In genomic region chr16:12569061-12569460, GRCh38 we compare ENCODE assay signal across 23 cellular contexts.
DNase-seq lines count a peak whose midpoint lies in the region; ATAC-seq and TF ChIP-seq lines count a peak whose summit lies in the region.
"Had no signal": no experiment of that assay in that cellular context is flagged by ENCODE, and none has a peak within 500 bp of the region (broad histone marks: within the 10 kb centered on the region; RNA-seq: fewer than 3 reads in every experiment).

No MANE protein-coding gene starts in this region.

- no peak overlapping the region for H3K27ac ChIP-seq in coronary artery
- H3K27ac ChIP-seq: 22Rv1, Peyer's patch, SK-N-MC had no signal

- no peak overlapping the region for H3K4me3 ChIP-seq in coronary artery
- H3K4me3 ChIP-seq: Peyer's patch, SK-N-MC had no signal

- H3K9me3 Mint-ChIP-seq in stimulated activated effector memory CD8-positive, alpha-beta T cell treated with anti-CD3 and anti-CD28 coated beads, Interleukin-12 subunit alpha, Interleukin-12 subunit beta, amount 100 ng/mL, for 72 hours = peaks cover 13% of the 10 kb centered on the region

- no peaks in the 10 kb centered on the region for H3K36me3 Mint-ChIP-seq in stimulated activated effector memory CD8-positive, alpha-beta T cell treated with anti-CD3 and anti-CD28 coated beads, Interleukin-12 subunit alpha, Interleukin-12 subunit beta, amount 100 ng/mL, for 72 hours

- TF ChIP-seq CTCF in coronary artery (IDR thresholded peaks at IDR 0.05) = no peak

- peaks cover 21% of the 10 kb centered on the region for H3K4me1 Mint-ChIP-seq in stimulated activated effector memory CD8-positive, alpha-beta T cell treated with anti-CD3 and anti-CD28 coated beads, Interleukin-12 subunit alpha, Interleukin-12 subunit beta, amount 100 ng/mL, for 72 hours

- H3K4me3 Mint-ChIP-seq in stimulated activated effector memory CD8-positive, alpha-beta T cell treated with anti-CD3 and anti-CD28 coated beads, Interleukin-12 subunit alpha, Interleukin-12 subunit beta, amount 100 ng/mL, for 72 hours = no peak overlapping the region
- H3K4me3 Mint-ChIP-seq: B cell; T-helper 2 cell treated with Interferon-gamma antibody and Interleukin-4, amounts not matched to agents 5 μg/mL and 100 μg/mL, for 36 hours had no signal

- H3K27ac Mint-ChIP-seq in stimulated activated effector memory CD8-positive, alpha-beta T cell treated with anti-CD3 and anti-CD28 coated beads, Interleukin-12 subunit alpha, Interleukin-12 subunit beta, amount 100 ng/mL, for 72 hours = peak overlapping the region; percentile 84
- H3K27ac Mint-ChIP-seq: T-helper 2 cell treated with Interferon-gamma antibody and Interleukin-4, amounts not matched to agents 5 μg/mL and 100 μg/mL, for 36 hours had no signal

- no peak for ATAC-seq in stimulated activated effector memory CD8-positive, alpha-beta T cell treated with anti-CD3 and anti-CD28 coated beads, Interleukin-12 subunit alpha, Interleukin-12 subunit beta, amount 100 ng/mL, for 72 hours
- ATAC-seq in HG02623 (IDR thresholded peaks at IDR 0.05; ENCODE audit: unreplicated experiment) = no peak
- no peak for ATAC-seq in HG03521 (IDR thresholded peaks at IDR 0.05; ENCODE audit: unreplicated experiment)

- DNase-seq in NCI-H2029 (lab: John Stamatoyannopoulos, UW) (peak; percentile 15), NCI-H2029 treated with DMSO at 0.1 percent for 48 hours (lab: John Stamatoyannopoulos, UW) (no peak), NCI-H1105 treated with DMSO at 0.1 percent for 48 hours (lab: John Stamatoyannopoulos, UW) (peak; percentile 60), NCI-H69 (lab: John Stamatoyannopoulos, UW) (peak; percentile 58), coronary artery (ENCODE audit: low spot score) (no peak)
- no peak for DNase-seq in stimulated activated effector memory CD8-positive, alpha-beta T cell treated with anti-CD3 and anti-CD28 coated beads, Interleukin-12 subunit alpha, Interleukin-12 subunit beta, amount 100 ng/mL, for 72 hours (ENCODE audit: low spot score in 2 of 2)
- DNase-seq: Caco-2; EL; KG1; MV-4-11; NCI-H1417 treated with DMSO at 0.1 percent for 48 hours; NCI-H187 treated with DMSO at 0.1 percent for 48 hours; NCI-H226; NCI-H526; NK-92 treated with Interleukin-12 subunit alpha and Interleukin-12 subunit beta, amount 100 ng/mL, for 24 hours; Peyer's patch; Right ventricle myocardium superior had no signal

Comparison
In these comparisons a context has a peak if more than half of its experiments do, and no peak if none do; other contexts are left out.
1. DNase-seq: peak in NCI-H2029 (single experiment), NCI-H1105 treated with DMSO at 0.1 percent for 48 hours (single experiment) and NCI-H69 (single experiment); none in NCI-H2029 treated with DMSO at 0.1 percent for 48 hours (single experiment), stimulated activated effector memory CD8-positive, alpha-beta T cell treated with anti-CD3 and anti-CD28 coated beads, Interleukin-12 subunit alpha, Interleukin-12 subunit beta, amount 100 ng/mL, for 72 hours (0 of 2) and coronary artery (single experiment).